In genomic region chr11:65636108-65636809, GRCh38 we compare ENCODE assay signal across 17 cellular contexts. TPM values are rescaled to one million over a fixed set of nuclear protein-coding genes. Genes with fewer than 3 reads are reported as not detected.
A peak's percentile ranks its signal among the peaks of the same experiment; 100 is the strongest.
DNase-seq lines count a peak whose midpoint lies in the region; ATAC-seq and TF ChIP-seq lines count a peak whose summit lies in the region.
"Had no signal": no experiment of that assay in that cellular context is flagged by ENCODE, and none has a peak within 500 bp of the region (broad histone marks: within the 10 kb centered on the region; RNA-seq: fewer than 3 reads in every experiment).

No MANE protein-coding gene starts in this region.

- no peak overlapping the region for H3K4me3 Mint-ChIP-seq in osteocyte (ENCODE audit: unreplicated experiment)

- TF ChIP-seq POLR2A in erythroblast (IDR thresholded peaks at IDR 0.05; ENCODE audit: low read length), result no peak

- H3K9me3 Mint-ChIP-seq in osteocyte (ENCODE audit: unreplicated experiment), result no peaks in the 10 kb centered on the region
- H3K9me3 Mint-ChIP-seq: IgD-negative memory B cell had no signal

- no peaks in the 10 kb centered on the region for H3K79me2 ChIP-seq in PC-3 (ENCODE audit: low read length)

- CTCF ChIA-PET in PC-3 (lab: Charles Lee), result no interaction called here

- peaks cover 19 to 44% (median 40%) of the 10 kb centered on the region in 9 donors for H3K4me1 ChIP-seq in heart right ventricle
- H3K4me1 ChIP-seq in PC-3 (ENCODE audit: insufficient read depth, low read length), result peaks cover 7% of the 10 kb centered on the region
- H3K4me1 ChIP-seq in colonic mucosa, result peaks cover 10% of the 10 kb centered on the region
- H3K4me1 ChIP-seq: Caco-2 had no signal

- H3K36me3 ChIP-seq in heart right ventricle (peaks cover 14 to 70% (median 32%) of the 10 kb centered on the region in 9 donors), PC-3 (ENCODE audit: low read depth, low read length) (peaks cover 33% of the 10 kb centered on the region), colonic mucosa (peaks cover 26% of the 10 kb centered on the region)

- POLR2A ChIA-PET in PC-3 (lab: Charles Lee; ENCODE audit: unreplicated experiment), result no interaction called here

- no peak overlapping the region for H3K9ac ChIP-seq in PC-3 (ENCODE audit: low read length)
- H3K9ac ChIP-seq in colonic mucosa (ENCODE audit: low read depth in 2 of 2, low read length in 2 of 2), result peak overlapping the region in 1 of 2 donors; percentile 1

- H3K27ac Mint-ChIP-seq in osteocyte (ENCODE audit: unreplicated experiment), result no peak overlapping the region

- no peaks in the 10 kb centered on the region for H3K27me3 ChIP-seq in heart right ventricle
- no peaks in the 10 kb centered on the region for H3K27me3 ChIP-seq in PC-3 (ENCODE audit: low read length)
- H3K27me3 ChIP-seq in colonic mucosa, result no peaks in the 10 kb centered on the region

- H3K27ac ChIP-seq in heart right ventricle, result peak overlapping the region in 6 of 10 donors; percentile 14 to 98 (median 96)
- no peak overlapping the region for H3K27ac ChIP-seq in PC-3 (ENCODE audit: low read length)
- H3K27ac ChIP-seq in substantia nigra (ENCODE audit: low read depth, low read length, poor library complexity, severe bottlenecking), result peak overlapping the region; percentile 26
- no peak overlapping the region for H3K27ac ChIP-seq in colonic mucosa
- H3K27ac ChIP-seq: A549 had no signal

- peaks cover 7% of the 10 kb centered on the region for H3F3A ChIP-seq in PC-3 (ENCODE audit: low read length, unreplicated experiment)

- H2AFZ ChIP-seq in PC-3 (ENCODE audit: low read length), result no peak overlapping the region

- TSS peak; percentile 4 for BruUV-seq in PC-3 (replicated peaks; lab: Mats Ljungman, UMichigan)

- H3K9me3 ChIP-seq in heart right ventricle (no peaks in the 10 kb centered on the region), PC-3 (ENCODE audit: low read length) (no peaks in the 10 kb centered on the region), colonic mucosa (no peaks in the 10 kb centered on the region)
- H3K9me3 ChIP-seq: A549, Caco-2 had no signal

- 94 to 96% methylated on average over 22 of the region's 22 CpGs for WGBS in heart right ventricle, 2 donors

- H3K27me3 Mint-ChIP-seq in osteocyte (ENCODE audit: unreplicated experiment), result no peaks in the 10 kb centered on the region
- H3K27me3 Mint-ChIP-seq: IgD-negative memory B cell had no signal

- H4K20me1 ChIP-seq in PC-3 (ENCODE audit: low read length), result no peaks in the 10 kb centered on the region

- intact Hi-C loops in heart right ventricle (cut with DNase I), result loop anchor here in 3 of 10 donors (10.0 kb wide), 3 partner anchors 59 to 349 kb away; partner anchors contain the start of gene SNX32 (in 1 of the 3)
- intact Hi-C loops in Right ventricle myocardium superior (cut with DNase I), result loop anchor here (10.0 kb wide), 1 partner anchor 69 kb away; no protein-coding TSS in a partner anchor
- intact Hi-C loops in PC-3 (cut with micrococcal nuclease), result no loop called here
- intact Hi-C loops in colonic mucosa (cut with DNase I), result no loop called here

- no peak overlapping the region for H3K4me2 ChIP-seq in PC-3 (ENCODE audit: low read length)

- H3K4me1 Mint-ChIP-seq in osteocyte (ENCODE audit: unreplicated experiment), result peaks cover 20% of the 10 kb centered on the region

- H3K36me3 Mint-ChIP-seq in osteocyte (ENCODE audit: unreplicated experiment), result peaks cover 12% of the 10 kb centered on the region

- DNase-seq in heart right ventricle (no peak), Right ventricle myocardium superior (no peak), PC-3 (no peak), erythroblast (lab: John Stamatoyannopoulos, UW) (peak; percentile 90 to 91), substantia nigra (lab: John Stamatoyannopoulos, UW) (no peak), osteocyte (ENCODE audit: extremely low spot score, unreplicated experiment) (no peak), NCI-H82 (lab: John Stamatoyannopoulos, UW) (no peak), colonic mucosa (no peak)
- DNase-seq: Caco-2, DMS153, NCI-H1105, NCI-H1694, NCI-H2227 treated with DMSO at 0.1 percent for 48 hours, NCI-H524, SIG-M5 had no signal

- H3K4me3 ChIP-seq in heart right ventricle, result no peak overlapping the region
- no peak overlapping the region for H3K4me3 ChIP-seq in PC-3 (ENCODE audit: low read length)
- H3K4me3 ChIP-seq in colonic mucosa, result no peak overlapping the region
- H3K4me3 ChIP-seq: A549 had no signal

- no peaks in the 10 kb centered on the region for H3K9me2 ChIP-seq in PC-3 (replicated peaks; ENCODE audit: low read length)

- ATAC-seq in heart right ventricle, result no peak
- no peak for ATAC-seq in Right ventricle myocardium superior (ENCODE audit: poor library complexity)
- no peak for ATAC-seq in PC-3
- ATAC-seq: A549 had no signal

- TF ChIP-seq CTCF in heart right ventricle (IDR thresholded peaks at IDR 0.05) (no peak), PC-3 (conservative IDR thresholded peaks at IDR 0.05; ENCODE audit: low read depth, low read length) (no peak), osteocyte (IDR thresholded peaks at IDR 0.05) (no peak), colonic mucosa (IDR thresholded peaks at IDR 0.05) (no peak)

RNA-seq across cellular contexts. Expression of gene SIPA1, which starts 1.6 kb away (rescaled TPM):
- total RNA-seq in heart right ventricle (10 to 100 TPM; 11.8 to 39.7 (median 15.6) TPM), Right ventricle myocardium superior (22.5 TPM), PC-3 (2014; rRNA removed) (113 and 161 TPM in 2 replicates), osteocyte (31.2 and 34.7 TPM in 2 replicates), colonic mucosa (10 to 100 TPM; 21.0 to 33.0 TPM)
- 10 to 100 TPM; 32.6 to 85.9 TPM for polyA plus RNA-seq in heart right ventricle

RNA-seq across cellular contexts. Expression of gene PCNX3, which starts 20.7 kb away (rescaled TPM):
- 10 to 100 TPM in 9 of 10 donors, 1 to 10 TPM in 1; 9.4 to 16.9 (median 11.7) TPM for total RNA-seq in heart right ventricle
- 10 to 100 TPM in 1 of 2 donors, 1 to 10 TPM in 1; 9.7 to 11.6 TPM for polyA plus RNA-seq in heart right ventricle
- 9.3 TPM for total RNA-seq in Right ventricle myocardium superior
- total RNA-seq in PC-3 (2014; rRNA removed), result 53.6 and 69.9 TPM in 2 replicates
- 47.7 and 49.8 TPM in 2 replicates for total RNA-seq in osteocyte
- 10 to 100 TPM; 41.5 to 72.4 TPM for total RNA-seq in colonic mucosa

RNA-seq across cellular contexts. Expression of gene MAP3K11, which starts 22.2 kb away (rescaled TPM):
- 10 to 100 TPM; 23.1 to 45.6 (median 34.2) TPM for total RNA-seq in heart right ventricle
- 10 to 100 TPM; 32.5 to 69.9 TPM for polyA plus RNA-seq in heart right ventricle
- total RNA-seq in Right ventricle myocardium superior, result 38.5 TPM
- total RNA-seq in PC-3 (2014; rRNA removed), result 80.1 and 106 TPM in 2 replicates
- 43.5 and 44.7 TPM in 2 replicates for total RNA-seq in osteocyte
- 100 to 1,000 TPM in 1 of 2 donors, 10 to 100 TPM in 1; 92.7 to 102 TPM for total RNA-seq in colonic mucosa

RNA-seq across cellular contexts. Expression of gene RELA, which starts 26.5 kb away (rescaled TPM):
- total RNA-seq in heart right ventricle, result 10 to 100 TPM; 30.7 to 55.2 (median 40.0) TPM
- 10 to 100 TPM; 28.9 to 38.3 TPM for polyA plus RNA-seq in heart right ventricle
- total RNA-seq in Right ventricle myocardium superior, result 31.0 TPM
- total RNA-seq in PC-3 (2014; rRNA removed), result 70.3 and 84.2 TPM in 2 replicates
- total RNA-seq in osteocyte, result 77.4 and 79.7 TPM in 2 replicates
- 10 to 100 TPM; 58.7 to 68.3 TPM for total RNA-seq in colonic mucosa

RNA-seq across cellular contexts. Expression of gene KCNK7, which starts 40.7 kb away (rescaled TPM):
- total RNA-seq in heart right ventricle (1 to 10 TPM in 2 of 10 donors, under 1 TPM in 6, not detected in 2; 0.22 to 1.5 (median 0.35) TPM), Right ventricle myocardium superior (0.81 TPM), PC-3 (2014; rRNA removed) (0.58 and 0.69 TPM in 2 replicates), osteocyte (not detected in 2 replicates), colonic mucosa (under 1 TPM; 0.40 to 0.69 TPM)
- polyA plus RNA-seq in heart right ventricle, result 1 to 10 TPM in 1 of 2 donors, under 1 TPM in 1; 0.48 to 1.4 TPM
- polyA plus RNA-seq: IgD-negative memory B cell had no signal

Comparison
In these comparisons a context has a peak if more than half of its experiments do, and no peak if none do; other contexts are left out.
1. DNase-seq: peak in erythroblast (2 of 2); none in heart right ventricle (0 of 2), Right ventricle myocardium superior (single experiment), PC-3 (single experiment), substantia nigra (0 of 49), osteocyte (single experiment), NCI-H82 (single experiment) and colonic mucosa (single experiment).
2. H3K27ac ChIP-seq: peak in heart right ventricle (6 of 10) and substantia nigra (single experiment); none in PC-3 (single experiment) and colonic mucosa (single experiment).